ENCODE assay signal across 14 cellular contexts in genomic region chr10:32171213-32171612, GRCh38.
A peak's percentile ranks its signal among the peaks of the same experiment; 100 is the strongest.
DNase-seq lines count a peak whose midpoint lies in the region; FAIRE-seq and TF ChIP-seq lines count a peak whose summit lies in the region.
"Had no signal": no experiment of that assay in that cellular context is flagged by ENCODE, and none has a peak within 500 bp of the region (broad histone marks: within the 10 kb centered on the region; RNA-seq: fewer than 3 reads in every experiment).

No MANE protein-coding gene starts in this region.

- TF ChIP-seq CTCF in D721Med (IDR thresholded peaks at IDR 0.05; ENCODE audit: insufficient read depth, missing control alignments): no peak

- peak; percentile 93 for DNase-seq in HT-29 (ENCODE audit: low spot score)
- DNase-seq in NCI-H748 treated with DMSO at 0.1 percent for 48 hours (lab: John Stamatoyannopoulos, UW): peak; percentile 47
- DNase-seq in left kidney (ENCODE audit: low read depth, low spot score): peak; percentile 14
- DNase-seq in renal cortical epithelial cell (ENCODE audit: low read depth): peak; percentile 28
- DNase-seq in stimulated activated naive CD4-positive, alpha-beta T cell (lab: John Stamatoyannopoulos, UW): no peak
- DNase-seq in HTR-8/SVneo (ENCODE audit: insufficient read length, low spot score): no peak
- DNase-seq in effector CD8-positive, alpha-beta T cell (lab: John Stamatoyannopoulos, UW): no peak
- DNase-seq in D721Med (ENCODE audit: insufficient read length, low spot score): no peak
- DNase-seq: activated naive CD4-positive, alpha-beta T cell; MV-4-11; occipital lobe; stimulated activated CD4-positive, alpha-beta T cell treated with anti-CD3 and anti-CD28 coated beads, Interleukin-12 subunit alpha, Interleukin-12 subunit beta, amount 100 ng/mL, for 4 hours; substantia nigra; SW 1271 had no signal

- FAIRE-seq in HTR-8/SVneo (lab: Jason Lieb, UNC) (no peak), D721Med (lab: Jason Lieb, UNC) (no peak)

Comparison
In these comparisons a context has a peak if more than half of its experiments do, and no peak if none do; other contexts are left out.
1. DNase-seq: peak in HT-29 (single experiment), NCI-H748 treated with DMSO at 0.1 percent for 48 hours (single experiment), left kidney (single experiment) and renal cortical epithelial cell (single experiment); none in stimulated activated naive CD4-positive, alpha-beta T cell (0 of 6), HTR-8/SVneo (single experiment), effector CD8-positive, alpha-beta T cell (single experiment) and D721Med (single experiment).